ENCODE assay signal across 17 cellular contexts in genomic region chr1:173570370-173571030, GRCh38. TPM values are rescaled to one million over a fixed set of nuclear protein-coding genes. Genes with fewer than 3 reads are reported as not detected.
DNase-seq lines count a peak whose midpoint lies in the region; ATAC-seq lines count a peak whose summit lies in the region.
"Had no signal": no experiment of that assay in that cellular context is flagged by ENCODE, and none has a peak within 500 bp of the region (broad histone marks: within the 10 kb centered on the region; RNA-seq: fewer than 3 reads in every experiment).

No MANE protein-coding gene starts in this region.

- H3K27me3 Mint-ChIP-seq in activated CD4-positive, alpha-beta T cell treated with anti-CD3 and anti-CD28 coated beads for 36 hours = peaks cover 5% of the 10 kb centered on the region
- H3K27me3 Mint-ChIP-seq in stimulated activated memory B cell treated with anti-CD40 and anti-IgM and Interleukin-4, amounts not matched to agents 10 μg/mL and 1 μg/mL and 100 μg/mL, for 72 hours = peaks cover 46% of the 10 kb centered on the region

- no peaks in the 10 kb centered on the region for H3K4me1 Mint-ChIP-seq in activated CD4-positive, alpha-beta T cell treated with anti-CD3 and anti-CD28 coated beads for 36 hours
- H3K4me1 Mint-ChIP-seq in stimulated activated memory B cell treated with anti-CD40 and anti-IgM and Interleukin-4, amounts not matched to agents 10 μg/mL and 1 μg/mL and 100 μg/mL, for 72 hours = no peaks in the 10 kb centered on the region
- H3K4me1 Mint-ChIP-seq: neural crest cell had no signal

- H3K9me3 Mint-ChIP-seq in activated CD4-positive, alpha-beta T cell treated with anti-CD3 and anti-CD28 coated beads for 36 hours (ENCODE audit: low read depth) = peaks cover 15% of the 10 kb centered on the region
- H3K9me3 Mint-ChIP-seq in stimulated activated memory B cell treated with anti-CD40 and anti-IgM and Interleukin-4, amounts not matched to agents 10 μg/mL and 1 μg/mL and 100 μg/mL, for 72 hours = peaks cover 15% of the 10 kb centered on the region

- peak; percentile 14 for DNase-seq in activated CD4-positive, alpha-beta T cell treated with anti-CD3 and anti-CD28 coated beads for 36 hours
- DNase-seq in activated CD4-positive, alpha-beta T cell treated with anti-CD3 and anti-CD28 coated beads for 1 hour = no peak
- DNase-seq in LHCN-M2 (ENCODE audit: low read depth) = peak; percentile 48
- DNase-seq in GM19240 (ENCODE audit: insufficient read length, low spot score) = no peak
- DNase-seq in left ventricle myocardium superior = no peak
- DNase-seq: 8988T; activated CD4-positive, alpha-beta T cell treated with anti-CD3 and anti-CD28 coated beads, Interleukin-2, amount 50 U/mL, for 4 hours; activated naive CD4-positive, alpha-beta T cell treated with anti-CD3 and anti-CD28 coated beads, Interleukin-2, amount 50 U/mL, for 16 hours; left cardiac atrium; NCI-H345; Peyer's patch had no signal

- ATAC-seq in activated CD4-positive, alpha-beta T cell treated with anti-CD3 and anti-CD28 coated beads for 36 hours = peak; percentile 66
- peak; percentile 91 for ATAC-seq in HG02571 (IDR thresholded peaks at IDR 0.05; ENCODE audit: unreplicated experiment)
- peak; percentile 64 for ATAC-seq in stimulated activated memory B cell treated with anti-CD40 and anti-IgM and Interleukin-4, amounts not matched to agents 10 μg/mL and 1 μg/mL and 100 μg/mL, for 72 hours
- ATAC-seq in left ventricle myocardium superior = no peak
- ATAC-seq in HG03097 (IDR thresholded peaks at IDR 0.05; ENCODE audit: low FRiP score, unreplicated experiment) = no peak
- ATAC-seq: left cardiac atrium had no signal

- POLR2A ChIA-PET in activated CD4-positive, alpha-beta T cell treated with anti-CD3 and anti-CD28 coated beads for 36 hours (lab: Charles Lee) = no interaction called here

- no peaks in the 10 kb centered on the region for H3K36me3 Mint-ChIP-seq in activated CD4-positive, alpha-beta T cell treated with anti-CD3 and anti-CD28 coated beads for 36 hours (ENCODE audit: low read depth)
- H3K36me3 Mint-ChIP-seq in stimulated activated memory B cell treated with anti-CD40 and anti-IgM and Interleukin-4, amounts not matched to agents 10 μg/mL and 1 μg/mL and 100 μg/mL, for 72 hours = no peaks in the 10 kb centered on the region

- H3K27ac Mint-ChIP-seq in activated CD4-positive, alpha-beta T cell treated with anti-CD3 and anti-CD28 coated beads for 36 hours = no peak overlapping the region
- H3K27ac Mint-ChIP-seq in stimulated activated memory B cell treated with anti-CD40 and anti-IgM and Interleukin-4, amounts not matched to agents 10 μg/mL and 1 μg/mL and 100 μg/mL, for 72 hours = no peak overlapping the region

- intact Hi-C loops in activated CD4-positive, alpha-beta T cell treated with anti-CD3 and anti-CD28 coated beads for 36 hours (cut with DNase I, micrococcal nuclease) = no loop called here
- intact Hi-C loops in left ventricle myocardium superior (cut with micrococcal nuclease) = no loop called here

- H3K4me3 Mint-ChIP-seq in activated CD4-positive, alpha-beta T cell treated with anti-CD3 and anti-CD28 coated beads for 36 hours = no peak overlapping the region
- no peak overlapping the region for H3K4me3 Mint-ChIP-seq in stimulated activated memory B cell treated with anti-CD40 and anti-IgM and Interleukin-4, amounts not matched to agents 10 μg/mL and 1 μg/mL and 100 μg/mL, for 72 hours
- H3K4me3 Mint-ChIP-seq: neural crest cell had no signal

- CTCF ChIA-PET in activated CD4-positive, alpha-beta T cell treated with anti-CD3 and anti-CD28 coated beads for 36 hours (lab: Charles Lee) = interaction anchor here (0.6 to 1.1 kb wide), 3 partner anchors 11 to 146 kb away, joined by 3 to 5 read pairs (median 3); no protein-coding TSS in a partner anchor

RNA-seq across cellular contexts. Expression of gene SLC9C2, which starts 32.4 kb away (rescaled TPM):
- not detected for total RNA-seq in activated CD4-positive, alpha-beta T cell treated with anti-CD3 and anti-CD28 coated beads for 36 hours
- total RNA-seq in LHCN-M2 (2014; rRNA removed) (not detected in 2 replicates), left ventricle myocardium superior (not detected)
- not detected for polyA plus RNA-seq in LHCN-M2 (2012)
- total RNA-seq: epithelial cell of proximal tubule; Peyer's patch; T-helper 2 cell treated with Interferon-gamma antibody and Interleukin-4, amounts not matched to agents 100 ng/mL and 5 ng/mL, for 36 hours had no signal

Comparison
In these comparisons a context has a peak if more than half of its experiments do, and no peak if none do; other contexts are left out.
1. DNase-seq: peak in activated CD4-positive, alpha-beta T cell treated with anti-CD3 and anti-CD28 coated beads for 36 hours (single experiment) and LHCN-M2 (single experiment); none in activated CD4-positive, alpha-beta T cell treated with anti-CD3 and anti-CD28 coated beads for 1 hour (single experiment), GM19240 (single experiment) and left ventricle myocardium superior (single experiment).
2. ATAC-seq: peak in activated CD4-positive, alpha-beta T cell treated with anti-CD3 and anti-CD28 coated beads for 36 hours (single experiment), HG02571 (single experiment) and stimulated activated memory B cell treated with anti-CD40 and anti-IgM and Interleukin-4, amounts not matched to agents 10 μg/mL and 1 μg/mL and 100 μg/mL, for 72 hours (single experiment); none in left ventricle myocardium superior (single experiment) and HG03097 (single experiment).